ENCODE assay signal across 28 cellular contexts in the genomic region with DNA sequence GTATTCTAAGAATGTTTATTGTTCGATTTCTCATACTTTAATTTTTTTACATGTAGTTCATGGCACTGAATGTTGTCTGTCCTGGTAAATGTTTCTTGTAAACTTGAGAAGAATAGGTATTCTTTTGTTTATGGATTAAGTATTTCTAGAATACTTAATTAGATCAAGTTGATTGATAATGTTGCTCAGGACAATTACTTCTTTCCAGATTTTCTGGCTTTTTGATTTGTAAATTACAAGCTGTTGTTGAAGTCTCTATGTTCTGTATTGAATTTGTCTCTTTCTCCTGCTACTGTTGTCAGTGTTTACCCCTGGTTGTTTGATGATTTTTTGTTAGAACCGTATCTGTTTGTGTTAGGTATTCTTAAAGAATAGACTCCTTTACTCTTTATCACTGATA.
"Had no signal": no experiment of that assay in that cellular context is flagged by ENCODE, and none has a peak within 500 bp of the region (broad histone marks: within the 10 kb centered on the region; RNA-seq: fewer than 3 reads in every experiment).

No MANE protein-coding gene starts in this region.

- ATAC-seq: effector memory CD8-positive, alpha-beta T cell; esophagus mucosa; gastroesophageal sphincter; heart right ventricle; left cardiac atrium; left lung; left ventricle myocardium superior; lower lobe of right lung; mucosa of descending colon; naive thymus-derived CD8-positive, alpha-beta T cell had no signal

- H3K9me3 ChIP-seq: colonic mucosa, esophagus squamous epithelium, gastroesophageal sphincter, lower lobe of right lung, mucosa of descending colon had no signal

- H3K27me3 ChIP-seq: colonic mucosa, esophagus squamous epithelium, gastroesophageal sphincter, heart right ventricle, left lung had no signal

- H3K27ac ChIP-seq: colonic mucosa, epithelial cell of prostate, esophagus squamous epithelium, gastroesophageal sphincter, heart right ventricle, left lung, lower lobe of right lung had no signal

- FAIRE-seq: endometrium, islet of Langerhans, keratinocyte had no signal

- DNase-seq: colonic mucosa; cortex of kidney; effector CD8-positive, alpha-beta T cell; effector memory CD8-positive, alpha-beta T cell; endodermal cell; erythroblast; esophagus squamous epithelium; foreskin fibroblast; foreskin melanocyte; head of caudate nucleus; heart right ventricle; hippocampal formation; left cardiac atrium; left lung; left ventricle myocardium superior; lower lobe of right lung; mesenchymal stem cell; mucosa of descending colon; naive B cell; naive thymus-derived CD8-positive, alpha-beta T cell had no signal

- H3K36me3 Mint-ChIP-seq: mesothelial cell of epicardium; naive B cell; naive thymus-derived CD8-positive, alpha-beta T cell had no signal

- H3K4me3 Mint-ChIP-seq: dendritic cell treated with granulocyte-macrophage colony-stimulating factor and Interleukin-4, amounts not matched to agents 40 ng/mL and 50 ng/mL, for 4 days; effector memory CD8-positive, alpha-beta T cell; endodermal cell; mesothelial cell of epicardium; naive B cell; naive thymus-derived CD8-positive, alpha-beta T cell had no signal

- H3K9me3 Mint-ChIP-seq: endodermal cell, mesothelial cell of epicardium had no signal

- H3K27me3 Mint-ChIP-seq: dendritic cell treated with granulocyte-macrophage colony-stimulating factor and Interleukin-4, amounts not matched to agents 40 ng/mL and 50 ng/mL, for 4 days; effector memory CD8-positive, alpha-beta T cell; naive B cell; naive thymus-derived CD8-positive, alpha-beta T cell had no signal

- H3K27ac Mint-ChIP-seq: dendritic cell treated with granulocyte-macrophage colony-stimulating factor and Interleukin-4, amounts not matched to agents 40 ng/mL and 50 ng/mL, for 4 days; effector memory CD8-positive, alpha-beta T cell; endodermal cell; mesothelial cell of epicardium; naive B cell; naive thymus-derived CD8-positive, alpha-beta T cell had no signal

- H3K4me1 Mint-ChIP-seq: naive B cell; naive thymus-derived CD8-positive, alpha-beta T cell had no signal
